Comparison of ENCODE assay signal across 8 cellular contexts in genomic region chr2:64404002-64404731, GRCh38. TPM values are rescaled to one million over a fixed set of nuclear protein-coding genes. Genes with fewer than 3 reads are reported as not detected.
DNase-seq lines count a peak whose midpoint lies in the region; ATAC-seq and TF ChIP-seq lines count a peak whose summit lies in the region.

No MANE protein-coding gene starts in this region.

- peak; percentile 37 for DNase-seq in D341Med (ENCODE audit: low spot score)
- peak; percentile 74 for DNase-seq in NCI-H446 treated with DMSO at 0.1 percent for 48 hours (lab: John Stamatoyannopoulos, UW)
- peak; percentile 13 for DNase-seq in esophagus squamous epithelium (lab: John Stamatoyannopoulos, UW)
- peak; percentile 89 to 91 for DNase-seq in aorta
- no peak for DNase-seq in AML-193 (lab: John Stamatoyannopoulos, UW)
- DNase-seq in activated CD4-positive, alpha-beta T cell treated with anti-CD3 and anti-CD28 coated beads for 4 hours, result no peak

- no peak for TF ChIP-seq CTCF in esophagus squamous epithelium (IDR thresholded peaks at IDR 0.05)

- WGBS in esophagus squamous epithelium, 2 donors, result 6 to 15% methylated on average over 8 to 9 of the region's 9 CpGs
- 2% methylated on average over 9 of the region's 9 CpGs for WGBS in aorta, 2 donors

- H3K9me3 ChIP-seq in esophagus squamous epithelium (no peaks in the 10 kb centered on the region), mucosa of rectum (ENCODE audit: control insufficient read depth in 2 of 2, low read length in 2 of 2) (no peaks in the 10 kb centered on the region), aorta (ENCODE audit: control insufficient read depth, low read length) (no peaks in the 10 kb centered on the region)

- no peaks in the 10 kb centered on the region for H3K36me3 ChIP-seq in esophagus squamous epithelium
- no peaks in the 10 kb centered on the region for H3K36me3 ChIP-seq in mucosa of rectum (ENCODE audit: control insufficient read depth in 2 of 2, insufficient read depth in 2 of 2, low read length in 2 of 2)
- no peaks in the 10 kb centered on the region for H3K36me3 ChIP-seq in aorta (ENCODE audit: control insufficient read depth in 1 of 2, insufficient read depth in 2 of 2, low read length in 1 of 2)

- H3K4me3 ChIP-seq in esophagus squamous epithelium (peak overlapping the region in 2 of 4 donors; percentile 1 to 2), mucosa of rectum (ENCODE audit: low read length in 2 of 2) (peak overlapping the region; percentile 31 to 62), aorta (ENCODE audit: low read length in 2 of 2) (no peak overlapping the region)

- intact Hi-C loops in esophagus squamous epithelium (cut with DNase I) (no loop called here), aorta (cut with DNase I) (loop anchor here (2.0 to 5.0 kb wide), 3 partner anchors 42 to 53 kb away; no protein-coding TSS in a partner anchor)

- peak overlapping the region; percentile 38 to 45 for H3K9ac ChIP-seq in mucosa of rectum (ENCODE audit: low read depth in 1 of 2, low read length in 2 of 2)

- ATAC-seq in aorta (ENCODE audit: low FRiP score) (peak; percentile 88), HG03039 (IDR thresholded peaks at IDR 0.05; ENCODE audit: unreplicated experiment) (no peak)

- H3K4me1 ChIP-seq in esophagus squamous epithelium, result peaks cover 31 to 76% (median 54%) of the 10 kb centered on the region in 3 donors
- peaks cover 62 to 67% of the 10 kb centered on the region in 2 donors for H3K4me1 ChIP-seq in mucosa of rectum (ENCODE audit: control insufficient read depth in 2 of 2, insufficient read depth in 2 of 2, low read length in 2 of 2)
- H3K4me1 ChIP-seq in aorta (ENCODE audit: control insufficient read depth in 1 of 2, insufficient read depth in 2 of 2, low read length in 2 of 2), result peaks cover 0 to 6% of the 10 kb centered on the region in 2 donors

- H3K27me3 ChIP-seq in esophagus squamous epithelium, result no peaks in the 10 kb centered on the region
- no peaks in the 10 kb centered on the region for H3K27me3 ChIP-seq in mucosa of rectum (ENCODE audit: control insufficient read depth in 2 of 2, insufficient read depth in 2 of 2, low read length in 2 of 2)
- no peaks in the 10 kb centered on the region for H3K27me3 ChIP-seq in aorta (ENCODE audit: control insufficient read depth in 1 of 2, insufficient read depth in 2 of 2, low read length in 1 of 2)

- no peak for TF ChIP-seq POLR2A in esophagus squamous epithelium (IDR thresholded peaks at IDR 0.05)

- peak overlapping the region; percentile 68 to 84 (median 79) for H3K27ac ChIP-seq in esophagus squamous epithelium
- H3K27ac ChIP-seq in mucosa of rectum (ENCODE audit: low read depth in 2 of 2, low read length in 2 of 2), result peak overlapping the region; percentile 89 to 93
- peak overlapping the region; percentile 51 to 85 for H3K27ac ChIP-seq in aorta (ENCODE audit: low read depth in 1 of 2, low read length in 2 of 2)

RNA-seq across cellular contexts. Expression of gene LGALSL, which starts 49.8 kb away (rescaled TPM):
- 10 to 100 TPM; 16.4 to 56.0 (median 33.5) TPM for total RNA-seq in esophagus squamous epithelium
- total RNA-seq in aorta, result 10 to 100 TPM; 18.5 to 26.8 TPM
- 10 to 100 TPM; 19.1 to 19.8 TPM for polyA plus RNA-seq in aorta

Comparison
In these comparisons a context has a peak if more than half of its experiments do, and no peak if none do; other contexts are left out.
1. DNase-seq: peak in D341Med (single experiment), NCI-H446 treated with DMSO at 0.1 percent for 48 hours (single experiment), esophagus squamous epithelium (single experiment) and aorta (2 of 2); none in AML-193 (0 of 2) and activated CD4-positive, alpha-beta T cell treated with anti-CD3 and anti-CD28 coated beads for 4 hours (0 of 2).
2. H3K4me3 ChIP-seq: peak in mucosa of rectum (2 of 2); none in aorta (0 of 2).
3. Peak in every context shown above with its lines, with median percentiles within 50 percentile points of each other: H3K27ac ChIP-seq.